8 cellular contexts compared by ENCODE assay signal in genomic region chr3:18847583-18848197, GRCh38.
DNase-seq lines count a peak whose midpoint lies in the region; ATAC-seq and TF ChIP-seq lines count a peak whose summit lies in the region.

No MANE protein-coding gene starts in this region.

- TF ChIP-seq CTCF in A673 (conservative IDR thresholded peaks at IDR 0.05; ENCODE audit: low read depth, low read length): peak; percentile 48

- CTCF ChIA-PET in A673 (lab: Charles Lee): interaction anchor here (1.4 kb wide), 1 partner anchor 141 kb away, joined by 7 read pairs; no protein-coding TSS in a partner anchor

- no peak overlapping the region for H3K27ac ChIP-seq in A673 (ENCODE audit: low read depth, low read length, poor library complexity, severe bottlenecking)

- no peaks in the 10 kb centered on the region for H3K27me3 ChIP-seq in A673 (replicated peaks; ENCODE audit: insufficient read depth, low read depth, low read length, poor library complexity)

- H3K4me3 ChIP-seq in A673 (ENCODE audit: low read depth, low read length, poor library complexity, severe bottlenecking): no peak overlapping the region

- no peaks in the 10 kb centered on the region for H3K36me3 Mint-ChIP-seq in effector memory CD8-positive, alpha-beta T cell (ENCODE audit: insufficient read depth)

- BruUV-seq in A673 (replicated peaks; lab: Mats Ljungman, UMichigan): no TSS peak

- H3K4me3 Mint-ChIP-seq in effector memory CD8-positive, alpha-beta T cell: no peak overlapping the region

- no peak overlapping the region for H3K27ac Mint-ChIP-seq in effector memory CD8-positive, alpha-beta T cell

- DNase-seq in A673 (ENCODE audit: low spot score) (peak; percentile 30), islet precursor cell (no peak), Right ventricle myocardium superior (no peak)
- no peak for DNase-seq in effector memory CD8-positive, alpha-beta T cell
- no peak for DNase-seq in activated naive CD4-positive, alpha-beta T cell treated with Interleukin-2 at 50 U/mL for 16 hours

- H3K9me3 ChIP-seq in A673 (ENCODE audit: low read depth, low read length, poor library complexity, severe bottlenecking): no peaks in the 10 kb centered on the region

- intact Hi-C loops in A673 (cut with micrococcal nuclease; ENCODE audit: unreplicated experiment) (loop anchor here (5.0 kb wide), 1 partner anchor 140 kb away; no protein-coding TSS in a partner anchor), Right ventricle myocardium superior (cut with DNase I) (no loop called here)

- ATAC-seq in GM18511 (IDR thresholded peaks at IDR 0.05; ENCODE audit: unreplicated experiment) (peak; percentile 84), HG03521 (IDR thresholded peaks at IDR 0.05; ENCODE audit: unreplicated experiment) (peak; percentile 53), HG03108 (IDR thresholded peaks at IDR 0.05; ENCODE audit: unreplicated experiment) (no peak), Right ventricle myocardium superior (ENCODE audit: poor library complexity) (no peak)
- ATAC-seq in effector memory CD8-positive, alpha-beta T cell (replicated peaks): peak; percentile 37

- H3K9me3 Mint-ChIP-seq in effector memory CD8-positive, alpha-beta T cell: no peaks in the 10 kb centered on the region

- H3K27me3 Mint-ChIP-seq in effector memory CD8-positive, alpha-beta T cell: peaks cover 8 to 12% of the 10 kb centered on the region in 2 donors

- H3K36me3 ChIP-seq in A673 (ENCODE audit: insufficient read depth, low read length, poor library complexity, severe bottlenecking): no peaks in the 10 kb centered on the region

- H3K4me1 ChIP-seq in A673 (ENCODE audit: insufficient read depth, low read length, poor library complexity, severe bottlenecking): no peaks in the 10 kb centered on the region

- POLR2A ChIA-PET in A673 (lab: Charles Lee; ENCODE audit: low non-redundant PET): no interaction called here

- H3K4me1 Mint-ChIP-seq in effector memory CD8-positive, alpha-beta T cell (ENCODE audit: low read depth in 2 of 2): peaks cover 0 to 4% of the 10 kb centered on the region in 2 donors

Comparison
In these comparisons a context has a peak if more than half of its experiments do, and no peak if none do; other contexts are left out.
1. ATAC-seq: peak in GM18511 (single experiment), HG03521 (single experiment) and effector memory CD8-positive, alpha-beta T cell (single experiment); none in HG03108 (single experiment) and Right ventricle myocardium superior (single experiment).